In genomic region chr6:16212276-16212675, GRCh38 we compare ENCODE assay signal across 27 cellular contexts.
"Had no signal": no experiment of that assay in that cellular context is flagged by ENCODE, and none has a peak within 500 bp of the region (broad histone marks: within the 10 kb centered on the region; RNA-seq: fewer than 3 reads in every experiment).

No MANE protein-coding gene starts in this region.

- H3K9me3 ChIP-seq: stomach, suprapubic skin, testis, thoracic aorta, thyroid gland, tibial artery, tibial nerve, transverse colon, upper lobe of left lung, upper lobe of right lung, uterus, vagina had no signal

- H3K27ac ChIP-seq: stomach, suprapubic skin, testis, thoracic aorta, thyroid gland, tibial artery, tibial nerve, transverse colon, upper lobe of left lung, upper lobe of right lung, uterus, vagina had no signal

- H3K9me3 Mint-ChIP-seq: stimulated activated effector memory CD8-positive, alpha-beta T cell treated with anti-CD3 and anti-CD28 coated beads, Interleukin-12 subunit alpha, Interleukin-12 subunit beta, amount 100 ng/mL, for 72 hours; stimulated activated memory B cell treated with anti-CD40 and anti-IgM and Interleukin-4, amounts not matched to agents 10 μg/mL and 1 μg/mL and 100 μg/mL, for 72 hours; stimulated activated naive B cell treated with anti-CD40 and anti-IgM and Interleukin-4, amounts not matched to agents 10 μg/mL and 1 μg/mL and 100 μg/mL, for 72 hours; stimulated activated naive CD8-positive, alpha-beta T cell treated with anti-CD3 and anti-CD28 coated beads, Interleukin-15, amount 100 ng/mL, for 72 hours; stimulated activated naive CD8-positive, alpha-beta T cell treated with anti-CD3 and anti-CD28 coated beads, Interleukin-15, Interleukin-2, amounts not matched to agents 100 ng/mL and 50 ng/mL, for 24 hours had no signal

- DNase-seq: stimulated activated CD4-positive, alpha-beta T cell treated with anti-CD3 and anti-CD28 coated beads, Interleukin-2, amount 100 ng/mL, for 48 hours; stimulated activated CD4-positive, alpha-beta T cell treated with anti-CD3 and anti-CD28 coated beads, Interleukin-4, amount 100 ng/mL, for 1 hour; stimulated activated CD4-positive, alpha-beta T cell treated with anti-CD3 and anti-CD28 coated beads, Interleukin-4, amount 100 ng/mL, for 24 hours; stimulated activated CD4-positive, alpha-beta T cell treated with anti-CD3 and anti-CD28 coated beads, Interleukin-4, amount 100 ng/mL, for 4 hours; stimulated activated CD8-positive, alpha-beta memory T cell treated with anti-CD3 and anti-CD28 coated beads, Interleukin-4, amount 100 ng/mL, for 48 hours; stimulated activated naive B cell treated with anti-CD40 and anti-IgM and Interleukin-4, amounts not matched to agents 10 μg/mL and 1 μg/mL and 100 μg/mL, for 72 hours; stimulated activated naive CD4-positive, alpha-beta T cell; stimulated activated naive CD4-positive, alpha-beta T cell treated with Interleukin-2 at 50 U/mL for 16 hours; stimulated activated naive CD8-positive, alpha-beta T cell treated with anti-CD3 and anti-CD28 coated beads, Interleukin-15, amount 100 ng/mL, for 72 hours; stimulated activated naive CD8-positive, alpha-beta T cell treated with anti-CD3 and anti-CD28 coated beads, Interleukin-15, Interleukin-2, amounts not matched to agents 100 U/mL and 50 U/mL, for 24 hours; stomach; substantia nigra; testis; thyroid gland; tibial artery; transverse colon; upper lobe of left lung; upper lobe of right lung; uterus had no signal

- H3K27ac Mint-ChIP-seq: stimulated activated effector memory CD8-positive, alpha-beta T cell treated with anti-CD3 and anti-CD28 coated beads, Interleukin-12 subunit alpha, Interleukin-12 subunit beta, amount 100 ng/mL, for 72 hours; stimulated activated memory B cell treated with anti-CD40 and anti-IgM and Interleukin-4, amounts not matched to agents 10 μg/mL and 1 μg/mL and 100 μg/mL, for 72 hours; stimulated activated naive B cell treated with anti-CD40 and anti-IgM and Interleukin-4, amounts not matched to agents 10 μg/mL and 1 μg/mL and 100 μg/mL, for 72 hours; stimulated activated naive CD8-positive, alpha-beta T cell treated with anti-CD3 and anti-CD28 coated beads, Interleukin-15, Interleukin-2, amounts not matched to agents 100 ng/mL and 50 ng/mL, for 24 hours; type B pancreatic cell had no signal

- H3K4me3 ChIP-seq: stomach, suprapubic skin, testis, thoracic aorta, thyroid gland, tibial artery, tibial nerve, transverse colon, upper lobe of left lung, upper lobe of right lung, uterus, vagina had no signal

- H3K27me3 ChIP-seq: testis, thyroid gland, upper lobe of left lung, upper lobe of right lung, uterus, vagina had no signal

- H3K36me3 ChIP-seq: stomach, suprapubic skin, thoracic aorta, thyroid gland, tibial artery, tibial nerve, transverse colon, upper lobe of left lung, upper lobe of right lung, uterus, vagina had no signal

- ATAC-seq: stimulated activated effector memory CD8-positive, alpha-beta T cell treated with anti-CD3 and anti-CD28 coated beads, Interleukin-12 subunit alpha, Interleukin-12 subunit beta, amount 100 ng/mL, for 72 hours; stimulated activated memory B cell treated with anti-CD40 and anti-IgM and Interleukin-4, amounts not matched to agents 10 μg/mL and 1 μg/mL and 100 μg/mL, for 72 hours; stimulated activated naive B cell treated with anti-CD40 and anti-IgM and Interleukin-4, amounts not matched to agents 10 μg/mL and 1 μg/mL and 100 μg/mL, for 72 hours; stimulated activated naive CD8-positive, alpha-beta T cell treated with anti-CD3 and anti-CD28 coated beads, Interleukin-15, amount 100 ng/mL, for 72 hours; stimulated activated naive CD8-positive, alpha-beta T cell treated with anti-CD3 and anti-CD28 coated beads, Interleukin-15, Interleukin-2, amounts not matched to agents 100 U/mL and 50 U/mL, for 24 hours; upper lobe of right lung had no signal

- H3K4me3 Mint-ChIP-seq: stimulated activated effector memory CD8-positive, alpha-beta T cell treated with anti-CD3 and anti-CD28 coated beads, Interleukin-12 subunit alpha, Interleukin-12 subunit beta, amount 100 ng/mL, for 72 hours; stimulated activated memory B cell treated with anti-CD40 and anti-IgM and Interleukin-4, amounts not matched to agents 10 μg/mL and 1 μg/mL and 100 μg/mL, for 72 hours; stimulated activated naive B cell treated with anti-CD40 and anti-IgM and Interleukin-4, amounts not matched to agents 10 μg/mL and 1 μg/mL and 100 μg/mL, for 72 hours; stimulated activated naive CD8-positive, alpha-beta T cell treated with anti-CD3 and anti-CD28 coated beads, Interleukin-15, amount 100 ng/mL, for 72 hours; stimulated activated naive CD8-positive, alpha-beta T cell treated with anti-CD3 and anti-CD28 coated beads, Interleukin-15, Interleukin-2, amounts not matched to agents 100 ng/mL and 50 ng/mL, for 24 hours; type B pancreatic cell had no signal

- H3K36me3 Mint-ChIP-seq: stimulated activated effector memory CD8-positive, alpha-beta T cell treated with anti-CD3 and anti-CD28 coated beads, Interleukin-12 subunit alpha, Interleukin-12 subunit beta, amount 100 ng/mL, for 72 hours; stimulated activated memory B cell treated with anti-CD40 and anti-IgM and Interleukin-4, amounts not matched to agents 10 μg/mL and 1 μg/mL and 100 μg/mL, for 72 hours; stimulated activated naive B cell treated with anti-CD40 and anti-IgM and Interleukin-4, amounts not matched to agents 10 μg/mL and 1 μg/mL and 100 μg/mL, for 72 hours; type B pancreatic cell had no signal
